Comparison of ENCODE assay signal across 21 cellular contexts in the genomic region with DNA sequence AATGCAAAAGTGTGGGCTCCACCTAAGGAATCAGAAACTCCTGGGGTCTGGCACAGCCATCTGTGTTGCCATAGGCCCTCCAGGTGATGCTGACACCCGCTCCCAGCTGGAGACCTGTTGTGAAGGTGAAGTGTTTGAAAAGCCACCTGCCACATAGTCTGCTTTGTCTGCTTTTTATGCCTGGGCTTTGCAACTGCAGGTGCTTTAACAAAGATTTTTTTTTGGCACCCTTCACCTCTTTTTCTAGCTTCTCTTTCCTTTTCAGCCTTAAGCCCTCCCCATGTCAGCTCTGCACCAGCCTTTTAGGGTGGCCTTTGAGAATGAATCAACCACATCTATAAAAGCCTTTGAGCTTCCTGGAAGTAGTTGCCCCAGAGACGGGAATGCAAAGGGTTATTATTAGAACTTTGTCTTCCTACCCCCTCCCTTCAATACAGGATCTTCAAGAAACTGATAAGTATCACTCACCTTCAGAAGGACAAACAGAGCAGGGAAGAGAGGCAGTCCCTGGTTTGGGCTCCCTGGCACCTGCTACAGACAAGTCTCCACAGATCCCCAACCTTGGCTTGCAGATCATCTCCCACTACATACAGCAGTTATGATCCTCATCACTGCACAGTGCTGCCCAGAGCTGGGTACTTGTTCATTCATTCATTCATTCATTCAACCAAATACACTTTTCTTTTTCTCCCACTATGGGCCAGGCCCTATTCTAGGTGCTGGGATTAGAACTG. TPM values are rescaled to one million over a fixed set of nuclear protein-coding genes. Genes with fewer than 3 reads are reported as not detected.
DNase-seq lines count a peak whose midpoint lies in the region; ATAC-seq and TF ChIP-seq lines count a peak whose summit lies in the region.
"Had no signal": no experiment of that assay in that cellular context is flagged by ENCODE, and none has a peak within 500 bp of the region (broad histone marks: within the 10 kb centered on the region; RNA-seq: fewer than 3 reads in every experiment).

No MANE protein-coding gene starts in this region.

- H3K27me3 ChIP-seq in body of pancreas, result no peaks in the 10 kb centered on the region
- H3K27me3 ChIP-seq: ascending aorta had no signal

- no peaks in the 10 kb centered on the region for H3K36me3 ChIP-seq in body of pancreas (replicated peaks in 1 of 2; ENCODE audit: insufficient read depth in 1 of 2, low read depth in 2 of 2)
- H3K36me3 ChIP-seq: ascending aorta, SJSA1, stomach had no signal

- H3K27ac ChIP-seq in body of pancreas, result no peak overlapping the region
- H3K27ac ChIP-seq: ascending aorta, C4-2B, SJSA1, stomach had no signal

- WGBS in body of pancreas, 2 donors, result 77 to 79% methylated on average over 2 of the region's 2 CpGs

- peaks cover 0 to 12% (median 11%) of the 10 kb centered on the region in 5 donors for H3K27me3 Mint-ChIP-seq in naive thymus-derived CD8-positive, alpha-beta T cell
- peaks cover 13 to 23% of the 10 kb centered on the region in 2 donors for H3K27me3 Mint-ChIP-seq in natural killer cell treated with Interleukin-12 subunit alpha and Interleukin-12 subunit beta and Interleukin-15 and Interleukin-18, amount 100 ng/mL, for 72 hours

- peak overlapping the region in 9 of 10 donors; percentile 9 to 90 (median 51) for H3K27ac Mint-ChIP-seq in naive thymus-derived CD8-positive, alpha-beta T cell
- H3K27ac Mint-ChIP-seq in natural killer cell treated with Interleukin-12 subunit alpha and Interleukin-12 subunit beta and Interleukin-15 and Interleukin-18, amount 100 ng/mL, for 72 hours, result no peak overlapping the region
- H3K27ac Mint-ChIP-seq: GM23338, mesothelial cell of epicardium had no signal

- peak in 1 of 2 donors; percentile 73 for ATAC-seq in naive thymus-derived CD8-positive, alpha-beta T cell
- ATAC-seq in natural killer cell treated with Interleukin-12 subunit alpha and Interleukin-12 subunit beta and Interleukin-15 and Interleukin-18, amount 100 ng/mL, for 72 hours, result no peak
- ATAC-seq in GM21367 (IDR thresholded peaks at IDR 0.05; ENCODE audit: unreplicated experiment) (no peak), body of pancreas (no peak)
- ATAC-seq: right cardiac atrium had no signal

- no peaks in the 10 kb centered on the region for H3K36me3 Mint-ChIP-seq in naive thymus-derived CD8-positive, alpha-beta T cell
- H3K36me3 Mint-ChIP-seq in natural killer cell treated with Interleukin-12 subunit alpha and Interleukin-12 subunit beta and Interleukin-15 and Interleukin-18, amount 100 ng/mL, for 72 hours, result no peaks in the 10 kb centered on the region
- H3K36me3 Mint-ChIP-seq: mesothelial cell of epicardium had no signal

- no peaks in the 10 kb centered on the region for H3K4me1 ChIP-seq in body of pancreas
- H3K4me1 ChIP-seq: ascending aorta, SJSA1, stomach had no signal

- peak overlapping the region in 8 of 10 donors; percentile 29 to 60 (median 46) for H3K4me3 Mint-ChIP-seq in naive thymus-derived CD8-positive, alpha-beta T cell
- H3K4me3 Mint-ChIP-seq in natural killer cell treated with Interleukin-12 subunit alpha and Interleukin-12 subunit beta and Interleukin-15 and Interleukin-18, amount 100 ng/mL, for 72 hours, result no peak overlapping the region
- H3K4me3 Mint-ChIP-seq: GM23338, mesothelial cell of epicardium had no signal

- no peaks in the 10 kb centered on the region for H3K9me3 ChIP-seq in body of pancreas
- H3K9me3 ChIP-seq: ascending aorta, SJSA1, stomach had no signal

- TF ChIP-seq POLR2A in body of pancreas (IDR thresholded peaks at IDR 0.05), result no peak

- H3K4me1 Mint-ChIP-seq in naive thymus-derived CD8-positive, alpha-beta T cell, result peaks cover 14 to 24% (median 21%) of the 10 kb centered on the region in 4 donors
- peaks cover 0 to 5% of the 10 kb centered on the region in 2 donors for H3K4me1 Mint-ChIP-seq in natural killer cell treated with Interleukin-12 subunit alpha and Interleukin-12 subunit beta and Interleukin-15 and Interleukin-18, amount 100 ng/mL, for 72 hours (ENCODE audit: low read depth in 2 of 2)
- H3K4me1 Mint-ChIP-seq: mesothelial cell of epicardium had no signal

- no peak overlapping the region for H3K4me3 ChIP-seq in body of pancreas
- H3K4me3 ChIP-seq: ascending aorta, GM23338, SJSA1, stomach had no signal

- TF ChIP-seq CTCF in body of pancreas (IDR thresholded peaks at IDR 0.05), result no peak

- intact Hi-C loops in body of pancreas (cut with DNase I), result no loop called here

- POLR2A ChIA-PET in naive thymus-derived CD8-positive, alpha-beta T cell (lab: Charles Lee), result no interaction called here

- DNase-seq in NCI-H748 (lab: John Stamatoyannopoulos, UW; ENCODE audit: unreplicated experiment) (peak; percentile 32), NCI-H748 treated with DMSO at 0.1 percent for 48 hours (lab: John Stamatoyannopoulos, UW) (no peak), NCI-H128 (lab: John Stamatoyannopoulos, UW; ENCODE audit: unreplicated experiment) (peak; percentile 34), NCI-H69 (lab: John Stamatoyannopoulos, UW) (peak; percentile 41), body of pancreas (no peak)
- peak in 3 of 10 donors; percentile 7 to 24 (median 15) for DNase-seq in naive thymus-derived CD8-positive, alpha-beta T cell
- DNase-seq in natural killer cell treated with Interleukin-12 subunit alpha and Interleukin-12 subunit beta and Interleukin-15 and Interleukin-18, amount 100 ng/mL, for 72 hours (ENCODE audit: low spot score), result no peak
- DNase-seq: 8988T; activated CD4-positive, alpha-beta T cell treated with anti-CD3 and anti-CD28 coated beads for 1 hour; activated T-cell treated with anti-CD3 and anti-CD28 coated beads, Interleukin-2, amount 50 U/mL, for 1 hour; EL; foreskin fibroblast; KBM-7; right cardiac atrium; stomach had no signal

- H3K9me3 Mint-ChIP-seq in naive thymus-derived CD8-positive, alpha-beta T cell, result no peaks in the 10 kb centered on the region
- H3K9me3 Mint-ChIP-seq in natural killer cell treated with Interleukin-12 subunit alpha and Interleukin-12 subunit beta and Interleukin-15 and Interleukin-18, amount 100 ng/mL, for 72 hours, result no peaks in the 10 kb centered on the region
- H3K9me3 Mint-ChIP-seq: GM23338, mesothelial cell of epicardium had no signal

RNA-seq across cellular contexts. Expression of gene PVALB, which starts 8.1 kb away (rescaled TPM):
- total RNA-seq in naive thymus-derived CD8-positive, alpha-beta T cell, result not detected
- polyA plus RNA-seq in naive thymus-derived CD8-positive, alpha-beta T cell, result not detected
- not detected for total RNA-seq in natural killer cell treated with Interleukin-12 subunit alpha and Interleukin-12 subunit beta and Interleukin-15 and Interleukin-18, amount 100 ng/mL, for 72 hours
- not detected for total RNA-seq in body of pancreas
- total RNA-seq: ascending aorta, GM23338, mesothelial cell of epicardium, right cardiac atrium, SJSA1, stomach had no signal
- polyA plus RNA-seq: right cardiac atrium had no signal

RNA-seq across cellular contexts. Expression of gene IFT27, which starts 32.9 kb away (rescaled TPM):
- 10 to 100 TPM; 29.0 to 30.3 TPM for total RNA-seq in naive thymus-derived CD8-positive, alpha-beta T cell
- polyA plus RNA-seq in naive thymus-derived CD8-positive, alpha-beta T cell, result 1 to 10 TPM; 8.1 to 10.0 (median 9.1) TPM
- total RNA-seq in natural killer cell treated with Interleukin-12 subunit alpha and Interleukin-12 subunit beta and Interleukin-15 and Interleukin-18, amount 100 ng/mL, for 72 hours, result 10 to 100 TPM; 23.3 to 37.8 TPM
- 10 to 100 TPM in 1 of 2 donors, 1 to 10 TPM in 1; 7.6 to 15.8 TPM for total RNA-seq in body of pancreas

RNA-seq across cellular contexts. Expression of gene NCF4, which starts 52.0 kb away (rescaled TPM):
- 1 to 10 TPM; 2.8 to 3.1 TPM for total RNA-seq in naive thymus-derived CD8-positive, alpha-beta T cell
- polyA plus RNA-seq in naive thymus-derived CD8-positive, alpha-beta T cell, result under 1 TPM in 2 of 3 donors, not detected in 1; 0.39 to 0.64 TPM
- 10 to 100 TPM; 24.2 to 53.1 TPM for total RNA-seq in natural killer cell treated with Interleukin-12 subunit alpha and Interleukin-12 subunit beta and Interleukin-15 and Interleukin-18, amount 100 ng/mL, for 72 hours
- total RNA-seq in body of pancreas, result 1 to 10 TPM; 5.9 to 6.0 TPM
- total RNA-seq: GM23338, mesothelial cell of epicardium, SJSA1 had no signal
- polyA plus RNA-seq: GM23338 had no signal

Comparison
In these comparisons a context has a peak if more than half of its experiments do, and no peak if none do; other contexts are left out.
1. DNase-seq: peak in NCI-H748 (single experiment), NCI-H128 (single experiment) and NCI-H69 (single experiment); none in NCI-H748 treated with DMSO at 0.1 percent for 48 hours (single experiment), natural killer cell treated with Interleukin-12 subunit alpha and Interleukin-12 subunit beta and Interleukin-15 and Interleukin-18, amount 100 ng/mL, for 72 hours (single experiment) and body of pancreas (0 of 4).
2. H3K27ac Mint-ChIP-seq: peak in naive thymus-derived CD8-positive, alpha-beta T cell (9 of 10); none in natural killer cell treated with Interleukin-12 subunit alpha and Interleukin-12 subunit beta and Interleukin-15 and Interleukin-18, amount 100 ng/mL, for 72 hours (0 of 2).